Comparison of ENCODE assay signal across 1 cellular context in the genomic region with DNA sequence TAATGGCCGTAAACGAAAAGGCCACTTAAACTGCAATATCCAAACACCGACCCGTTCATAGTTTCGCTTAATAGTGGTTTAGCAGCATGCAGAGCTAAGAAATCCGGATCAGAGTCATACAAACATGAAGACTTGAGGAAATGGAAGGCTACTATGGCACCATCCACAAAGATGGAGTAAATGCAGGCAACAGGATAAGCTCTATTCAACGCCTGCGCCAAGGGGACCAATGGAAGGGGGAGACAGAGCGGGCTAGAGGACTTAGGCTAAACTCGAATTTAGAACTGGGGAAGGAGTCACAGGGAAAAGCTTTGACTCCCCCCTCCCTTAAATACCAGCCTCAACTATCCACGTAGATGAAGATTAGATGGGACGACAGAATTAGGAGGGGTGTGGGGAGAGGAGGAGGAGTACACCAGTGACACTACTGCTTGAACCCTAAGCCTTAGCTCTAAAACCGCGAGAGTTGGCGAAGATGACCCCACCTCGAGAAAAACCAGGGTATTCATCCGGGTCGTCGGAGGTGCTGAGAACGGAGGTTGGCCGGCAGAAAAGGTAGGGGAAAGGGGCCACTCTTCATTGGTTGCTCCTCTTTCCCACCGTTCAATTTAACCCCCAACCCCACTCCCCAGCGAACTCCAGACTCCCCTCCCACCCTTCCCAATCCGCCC.
TF ChIP-seq lines count a peak whose summit lies in the region.

No MANE protein-coding gene starts in this region.

TF ChIP-seq in HEK293, 187 proteins besides CTCF, POLR2A, EP300 and RAD21 (continued from another document):
- TF ChIP-seq SP2 (tag by site-specific recombination; IDR thresholded peaks at IDR 0.05), result peak; percentile 61
- TF ChIP-seq SCRT2 (tag by site-specific recombination; IDR thresholded peaks at IDR 0.05), result peak; percentile 56; the same call in 1 of the 2 replicates
- 0 out of 2 replicates have a peak, but pooled peaks have one; percentile 31 for TF ChIP-seq ZNF513 (tag by site-specific recombination; IDR thresholded peaks at IDR 0.05)
